3 cellular contexts compared by ENCODE assay signal in the genomic region with DNA sequence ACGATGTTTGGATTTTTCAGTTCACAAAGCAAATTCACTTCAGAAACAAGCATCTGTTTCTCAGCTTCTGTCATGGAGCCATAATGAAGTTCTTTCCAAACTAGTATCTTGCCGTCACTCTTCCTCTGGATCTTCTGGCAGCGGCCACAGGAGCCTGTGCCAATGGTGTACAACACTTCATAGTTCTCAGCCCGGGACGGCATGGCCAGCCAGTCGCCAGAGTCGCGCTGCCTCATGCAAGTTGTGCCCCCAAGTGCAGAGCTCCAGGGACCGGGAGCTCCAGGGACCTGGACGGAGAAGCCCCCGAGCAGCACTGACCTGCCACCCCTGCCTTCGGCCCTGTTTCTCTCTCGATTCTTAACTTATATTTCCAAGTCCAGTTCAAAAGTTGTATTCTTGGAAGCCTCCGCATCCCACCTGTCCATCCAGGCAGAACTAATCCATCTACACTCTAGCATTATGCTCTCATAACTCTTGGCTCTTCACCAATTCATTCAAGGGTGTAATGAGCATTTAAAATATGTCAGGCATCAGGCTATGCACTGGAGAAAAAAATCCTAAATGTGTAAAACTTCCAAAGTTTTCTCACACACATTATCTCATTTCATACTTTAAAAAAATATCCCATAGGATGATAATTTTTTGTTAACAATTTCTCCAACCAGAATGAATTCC. TPM values are rescaled to one million over a fixed set of nuclear protein-coding genes. Genes with fewer than 3 reads are reported as not detected.
"Had no signal": no experiment of that assay in that cellular context is flagged by ENCODE, and none has a peak within 500 bp of the region (broad histone marks: within the 10 kb centered on the region; RNA-seq: fewer than 3 reads in every experiment).

No MANE protein-coding gene starts in this region.

RNA-seq across cellular contexts. Expression of a gene that starts 30.5 kb away (rescaled TPM):
- total RNA-seq: esophagus squamous epithelium, fibroblast of lung, frontal cortex had no signal
